Comparison of ENCODE assay signal across 1 cellular context in genomic region chr13:102591988-102592781, GRCh38.
TF ChIP-seq lines count a peak whose summit lies in the region.

No MANE protein-coding gene starts in this region.

TF ChIP-seq in GM12878, 131 proteins besides CTCF, POLR2A, EP300 and RAD21 (continued from another document):
- TF ChIP-seq IRF5 (IDR thresholded peaks at IDR 0.05; ENCODE audit: borderline replicate concordance) (no peak), MYC (IDR thresholded peaks at IDR 0.05; ENCODE audit: insufficient read depth, insufficient read length, insufficient replicate concordance, low read length, severe bottlenecking) (no peak), JUNB (IDR thresholded peaks at IDR 0.05) (peak; percentile 20; the same call in 1 of the 2 replicates), ATF3 (IDR thresholded peaks at IDR 0.05; ENCODE audit: borderline replicate concordance, extremely low read depth, low read depth, low read length) (0 out of 2 replicates have a peak, but pooled peaks have one; percentile 18)
